16 cellular contexts compared by ENCODE assay signal in genomic region chr5:149438281-149438680, GRCh38. TPM values are rescaled to one million over a fixed set of nuclear protein-coding genes. Genes with fewer than 3 reads are reported as not detected.
"Had no signal": no experiment of that assay in that cellular context is flagged by ENCODE, and none has a peak within 500 bp of the region (broad histone marks: within the 10 kb centered on the region; RNA-seq: fewer than 3 reads in every experiment).

No MANE protein-coding gene starts in this region.

- DNase-seq: activated CD4-positive, alpha-beta T cell treated with anti-CD3 and anti-CD28 coated beads, Interleukin-2, amount 50 U/mL, for 4 hours; activated CD4-positive, CD25-positive, alpha-beta regulatory T cell treated with anti-CD3 and anti-CD28 coated beads, Interleukin-2, amount 50 U/mL, for 72 hours; activated effector memory CD4-positive, alpha-beta T cell treated with anti-CD3 and anti-CD28 coated beads, Interleukin-2, amount 50 U/mL, for 16 hours; activated T-cell treated with anti-CD3 and anti-CD28 coated beads, Interleukin-2, amount 50 U/mL, for 1 hour; brain microvascular endothelial cell; cerebellar nuclear complex; dermis blood vessel endothelial cell; erythroblast; glutamatergic neuron; immature natural killer cell; nephron progenitor cell; ovary; stimulated activated CD4-positive, alpha-beta T cell treated with anti-CD3 and anti-CD28 coated beads, Interleukin-4, amount 100 ng/mL, for 4 hours; stimulated activated naive CD8-positive, alpha-beta T cell treated with anti-CD3 and anti-CD28 coated beads, Interleukin-15, amount 100 ng/mL, for 72 hours had no signal

- H3K27ac ChIP-seq: brain microvascular endothelial cell, ovary had no signal

- H3K27me3 ChIP-seq: brain microvascular endothelial cell, ovary had no signal

- H3K4me3 ChIP-seq: ovary had no signal

- H3K9me3 ChIP-seq: ovary had no signal

- ATAC-seq: left lobe of liver; stimulated activated naive CD8-positive, alpha-beta T cell treated with anti-CD3 and anti-CD28 coated beads, Interleukin-15, amount 100 ng/mL, for 72 hours had no signal

- H3K36me3 ChIP-seq: brain microvascular endothelial cell, ovary had no signal

RNA-seq across cellular contexts. Expression of gene IL17B, which starts 59.2 kb away (rescaled TPM):
- total RNA-seq: dermis blood vessel endothelial cell, left lobe of liver, renal cortical epithelial cell had no signal
- polyA plus RNA-seq: immature natural killer cell had no signal
